ENCODE assay signal across 17 cellular contexts in genomic region chr20:56776345-56776744, GRCh38.
DNase-seq lines count a peak whose midpoint lies in the region; ATAC-seq and TF ChIP-seq lines count a peak whose summit lies in the region.
"Had no signal": no experiment of that assay in that cellular context is flagged by ENCODE, and none has a peak within 500 bp of the region (broad histone marks: within the 10 kb centered on the region; RNA-seq: fewer than 3 reads in every experiment).

No MANE protein-coding gene starts in this region.

- CTCF ChIA-PET in WTC11 (lab: Charles Lee), result no interaction called here
- CTCF ChIA-PET in activated CD4-positive, alpha-beta T cell treated with anti-CD3 and anti-CD28 coated beads, Interleukin-2, amount 10 ng/mL, durations not matched to agents 7 days and 5 days (lab: Charles Lee), result no interaction called here

- POLR2A ChIA-PET in WTC11 (lab: Charles Lee), result interaction anchor here (0.6 kb wide), 1 partner anchor 8 kb away, joined by 3 read pairs; no protein-coding TSS in a partner anchor
- POLR2A ChIA-PET in activated CD4-positive, alpha-beta T cell treated with anti-CD3 and anti-CD28 coated beads, Interleukin-2, amount 10 ng/mL, durations not matched to agents 7 days and 5 days (lab: Charles Lee), result no interaction called here

- H3K4me2 ChIP-seq in DND-41 (ENCODE audit: insufficient read depth, low read length), result no peak overlapping the region

- no peak overlapping the region for H2AFZ ChIP-seq in DND-41 (ENCODE audit: low read depth, low read length)

- no peak for TF ChIP-seq CTCF in DND-41 (IDR thresholded peaks at IDR 0.05; ENCODE audit: borderline replicate concordance, extremely low read depth, low read length, poor library complexity, severe bottlenecking)
- TF ChIP-seq CTCF in WTC11 (IDR thresholded peaks at IDR 0.05), result no peak

- H3K27ac Mint-ChIP-seq in WTC11, result no peak overlapping the region
- no peak overlapping the region for H3K27ac Mint-ChIP-seq in activated CD4-positive, alpha-beta T cell treated with anti-CD3 and anti-CD28 coated beads, Interleukin-2, amount 10 ng/mL, durations not matched to agents 7 days and 5 days
- H3K27ac Mint-ChIP-seq: CD8-positive, alpha-beta T cell had no signal

- no peaks in the 10 kb centered on the region for H3K79me2 ChIP-seq in DND-41 (ENCODE audit: insufficient read depth, low read length)

- H3K9me3 ChIP-seq in DND-41 (ENCODE audit: insufficient read depth, low read length, severe bottlenecking), result no peaks in the 10 kb centered on the region
- H3K9me3 ChIP-seq: BE2C had no signal

- DNase-seq in DND-41 (peak; percentile 10), H7 (peak; percentile 72), WTC11 (ENCODE audit: low spot score) (peak; percentile 19), iPS-NIHi11 (ENCODE audit: low spot score) (peak; percentile 37), NCI-H2171 (lab: John Stamatoyannopoulos, UW) (no peak), Ammon's horn (ENCODE audit: low spot score) (no peak)
- no peak for DNase-seq in activated CD4-positive, CD25-positive, alpha-beta regulatory T cell (lab: John Stamatoyannopoulos, UW)
- DNase-seq in activated CD4-positive, alpha-beta T cell treated with anti-CD3 and anti-CD28 coated beads, Interleukin-2, amount 10 ng/mL, durations not matched to agents 7 days and 5 days, result no peak
- DNase-seq: BE2C; CD8-positive, alpha-beta T cell; COR-L47; DMS153; DMS79 treated with DMSO at 0.1 percent for 48 hours; GF-D8; KBM-7 had no signal

- H3K9me3 Mint-ChIP-seq in WTC11, result no peaks in the 10 kb centered on the region
- H3K9me3 Mint-ChIP-seq in activated CD4-positive, alpha-beta T cell treated with anti-CD3 and anti-CD28 coated beads, Interleukin-2, amount 10 ng/mL, durations not matched to agents 7 days and 5 days, result no peaks in the 10 kb centered on the region
- H3K9me3 Mint-ChIP-seq: CD14-positive monocyte; CD8-positive, alpha-beta T cell had no signal

- H3K27me3 ChIP-seq in DND-41 (ENCODE audit: insufficient read depth, low read length, poor library complexity) (no peaks in the 10 kb centered on the region), H7 (ENCODE audit: control insufficient read depth, insufficient read depth, low read length) (no peaks in the 10 kb centered on the region)
- H3K27me3 ChIP-seq: BE2C had no signal

- no peaks in the 10 kb centered on the region for H3K36me3 Mint-ChIP-seq in WTC11
- no peaks in the 10 kb centered on the region for H3K36me3 Mint-ChIP-seq in activated CD4-positive, alpha-beta T cell treated with anti-CD3 and anti-CD28 coated beads, Interleukin-2, amount 10 ng/mL, durations not matched to agents 7 days and 5 days (ENCODE audit: low read depth)
- H3K36me3 Mint-ChIP-seq: CD14-positive monocyte; CD8-positive, alpha-beta T cell had no signal

- H3K36me3 ChIP-seq in DND-41 (ENCODE audit: insufficient read depth, low read length) (no peaks in the 10 kb centered on the region), H7 (replicated peaks; ENCODE audit: control insufficient read depth, insufficient read depth, low read length) (no peaks in the 10 kb centered on the region)
- H3K36me3 ChIP-seq: BE2C had no signal

- peaks cover 3% of the 10 kb centered on the region for H3K27me3 Mint-ChIP-seq in WTC11 (ENCODE audit: low read depth)
- no peaks in the 10 kb centered on the region for H3K27me3 Mint-ChIP-seq in activated CD4-positive, alpha-beta T cell treated with anti-CD3 and anti-CD28 coated beads, Interleukin-2, amount 10 ng/mL, durations not matched to agents 7 days and 5 days

- H4K20me1 ChIP-seq in DND-41 (ENCODE audit: insufficient read depth, low read length), result no peaks in the 10 kb centered on the region

- peaks cover 25% of the 10 kb centered on the region for H3K4me1 ChIP-seq in DND-41 (ENCODE audit: insufficient read depth, low read length)
- H3K4me1 ChIP-seq: BE2C had no signal

- H3K27ac ChIP-seq in DND-41 (ENCODE audit: low read length), result no peak overlapping the region
- H3K27ac ChIP-seq: HL-60 had no signal

- no peak overlapping the region for H3K9ac ChIP-seq in DND-41 (ENCODE audit: low read depth, low read length)

- ATAC-seq in DND-41 (ENCODE audit: insufficient read depth, low read depth) (no peak), WTC11 (peak; percentile 80)
- ATAC-seq: CD8-positive, alpha-beta T cell had no signal

- H3K4me1 Mint-ChIP-seq in WTC11, result peaks cover 54% of the 10 kb centered on the region
- peaks cover 23% of the 10 kb centered on the region for H3K4me1 Mint-ChIP-seq in activated CD4-positive, alpha-beta T cell treated with anti-CD3 and anti-CD28 coated beads, Interleukin-2, amount 10 ng/mL, durations not matched to agents 7 days and 5 days
- H3K4me1 Mint-ChIP-seq: CD14-positive monocyte had no signal

- H3K4me3 Mint-ChIP-seq in WTC11, result no peak overlapping the region
- H3K4me3 Mint-ChIP-seq in activated CD4-positive, alpha-beta T cell treated with anti-CD3 and anti-CD28 coated beads, Interleukin-2, amount 10 ng/mL, durations not matched to agents 7 days and 5 days, result no peak overlapping the region
- H3K4me3 Mint-ChIP-seq: CD14-positive monocyte; CD8-positive, alpha-beta T cell had no signal

- H3K4me3 ChIP-seq in DND-41 (ENCODE audit: low read depth in 1 of 2, low read length in 2 of 2), result no peak overlapping the region
- H3K4me3 ChIP-seq in H7 (ENCODE audit: insufficient read depth, low read depth, low read length), result no peak overlapping the region

TF ChIP-seq in WTC11, 78 proteins besides CTCF, POLR2A, EP300 and RAD21:
- TF ChIP-seq MAX (CRISPR knock-in tag; IDR thresholded peaks at IDR 0.05) (0 out of 2 replicates have a peak, but pooled peaks have one; percentile 17), GRHL2 (CRISPR knock-in tag; IDR thresholded peaks at IDR 0.05; ENCODE audit: insufficient replicate concordance, severe bottlenecking) (no peak), EMX1 (CRISPR knock-in tag; IDR thresholded peaks at IDR 0.05) (no peak), NFYB (CRISPR knock-in tag; conservative IDR thresholded peaks at IDR 0.05; ENCODE audit: low read depth) (peak; percentile 42; the same call in 1 of the 2 replicates)

Comparison
In these comparisons a context has a peak if more than half of its experiments do, and no peak if none do; other contexts are left out.
1. DNase-seq: peak in DND-41 (single experiment), H7 (single experiment), WTC11 (single experiment) and iPS-NIHi11 (single experiment); none in NCI-H2171 (single experiment), activated CD4-positive, CD25-positive, alpha-beta regulatory T cell (0 of 4), activated CD4-positive, alpha-beta T cell treated with anti-CD3 and anti-CD28 coated beads, Interleukin-2, amount 10 ng/mL, durations not matched to agents 7 days and 5 days (single experiment) and Ammon's horn (single experiment).